In the genomic region with DNA sequence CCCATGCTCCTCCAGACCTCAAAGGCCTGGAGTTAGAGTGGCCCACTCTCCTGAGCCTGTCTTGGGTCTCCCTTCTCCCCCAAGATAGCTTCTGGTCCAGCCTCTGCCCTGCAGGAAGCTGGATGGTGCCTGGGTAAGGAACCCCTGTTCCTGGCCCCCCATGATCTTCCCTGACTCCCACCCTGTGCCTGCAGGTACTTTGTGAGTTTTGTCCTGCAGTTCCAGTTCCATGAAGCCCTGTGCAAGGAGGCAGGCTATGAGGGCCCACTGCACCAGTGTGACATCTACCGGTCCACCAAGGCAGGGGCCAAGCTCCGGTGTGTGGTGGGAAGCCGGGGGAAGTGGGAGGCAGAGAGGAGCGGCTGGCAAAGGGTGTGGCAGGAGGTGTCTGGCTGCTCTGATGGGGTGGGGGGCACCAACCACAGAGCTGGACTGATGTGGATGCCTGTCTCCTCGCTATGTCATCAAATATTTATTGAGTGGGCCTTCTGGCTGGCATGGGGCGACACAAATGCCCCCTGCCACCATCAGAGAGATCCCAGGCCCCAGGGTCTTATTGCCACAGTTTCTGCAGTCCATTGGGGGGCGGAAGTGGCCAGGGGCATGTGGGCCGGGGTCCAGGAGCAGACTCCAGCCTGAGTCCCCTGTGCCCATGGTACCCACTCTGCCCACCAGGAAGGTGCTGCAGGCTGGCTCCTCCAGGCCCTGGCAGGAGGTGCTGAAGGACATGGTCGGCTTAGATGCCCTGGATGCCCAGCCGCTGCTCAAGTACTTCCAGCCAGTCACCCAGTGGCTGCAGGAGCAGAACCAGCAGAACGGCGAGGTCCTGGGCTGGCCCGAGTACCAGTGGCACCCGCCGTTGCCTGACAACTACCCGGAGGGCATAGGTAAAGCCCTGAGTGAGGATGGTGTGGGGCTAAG, we compare ENCODE assay signal across 14 cellular contexts. TPM values are rescaled to one million over a fixed set of nuclear protein-coding genes. Genes with fewer than 3 reads are reported as not detected.
DNase-seq lines count a peak whose midpoint lies in the region; ATAC-seq and TF ChIP-seq lines count a peak whose summit lies in the region.
"Had no signal": no experiment of that assay in that cellular context is flagged by ENCODE, and none has a peak within 500 bp of the region (broad histone marks: within the 10 kb centered on the region; RNA-seq: fewer than 3 reads in every experiment).

No MANE protein-coding gene starts in this region.

- peaks cover 2% of the 10 kb centered on the region; the same call in 1 of the 2 replicates for H3K27me3 ChIP-seq in IMR-90 (ENCODE audit: control insufficient read depth, insufficient read depth, low read length)
- peaks cover 0 to 53% (median 3%) of the 10 kb centered on the region in 3 experiments for H3K27me3 ChIP-seq in neuronal stem cell (ENCODE audit: control insufficient read depth in 3 of 3, insufficient read depth in 3 of 3, low read depth in 1 of 3, low read length in 3 of 3)
- H3K27me3 ChIP-seq: BE2C had no signal

- dilution Hi-C loops in IMR-90 (cut with HindIII; ENCODE audit: low sequenced_read_pairs, unreplicated experiment): no loop called here

- no peak overlapping the region for H3K18ac ChIP-seq in IMR-90 (ENCODE audit: low read depth, low read length)
- peak overlapping the region; percentile 76 for H3K18ac ChIP-seq in neuronal stem cell (ENCODE audit: low read length)

- H3K4ac ChIP-seq in IMR-90 (ENCODE audit: low read depth, low read length) (no peak overlapping the region), neuronal stem cell (ENCODE audit: low read length) (no peak overlapping the region)

- CTCF ChIA-PET in IMR-90 (lab: Yijun Ruan, JAX): interaction anchor here (1.4 kb wide), 1 partner anchor 128 kb away, joined by 4 read pairs; no protein-coding TSS in a partner anchor

- no peak overlapping the region for H3K14ac ChIP-seq in IMR-90 (replicated peaks; ENCODE audit: low read depth, low read length)
- H3K14ac ChIP-seq in neuronal stem cell (ENCODE audit: low read length): no peak overlapping the region

- no peak for TF ChIP-seq RAD21 in IMR-90 (IDR thresholded peaks at IDR 0.05; ENCODE audit: low read length)

- H2BK12ac ChIP-seq in neuronal stem cell (ENCODE audit: low read length): no peak overlapping the region

- intact Hi-C loops in IMR-90 (cut with micrococcal nuclease): no loop called here

- H3K23ac ChIP-seq in IMR-90 (ENCODE audit: low read depth, low read length): no peak overlapping the region
- H3K23ac ChIP-seq in neuronal stem cell (ENCODE audit: low read depth, low read length, poor library complexity): peak overlapping the region; percentile 81

- H2BK20ac ChIP-seq in IMR-90 (ENCODE audit: low read depth, low read length): no peak overlapping the region

- H4K5ac ChIP-seq in IMR-90 (ENCODE audit: low read depth, low read length): no peak overlapping the region

- H2BK15ac ChIP-seq in IMR-90 (ENCODE audit: low read depth, low read length) (no peak overlapping the region), neuronal stem cell (ENCODE audit: low read length) (peak overlapping the region; percentile 58)

- DNase-seq in IMR-90 (no peak), islet precursor cell (peak; percentile 52), neuronal stem cell (ENCODE audit: low spot score) (no peak), activated gamma-delta T cell treated with Interleukin-2 at 50 U/mL for 16 hours (no peak), NCI-H526 (lab: John Stamatoyannopoulos, UW) (no peak), NCI-H748 treated with DMSO at 0.1 percent for 48 hours (lab: John Stamatoyannopoulos, UW) (no peak)
- DNase-seq in stimulated activated naive CD4-positive, alpha-beta T cell treated with Interleukin-2 at 50 U/mL for 16 hours (lab: John Stamatoyannopoulos, UW): no peak
- DNase-seq: BE2C; CD8-positive, alpha-beta T cell; COR-L47; DND-41; GDM1 had no signal

- no peak overlapping the region for H2AK9ac ChIP-seq in IMR-90 (replicated peaks; ENCODE audit: low read depth, low read length, poor library complexity)

- H4K20me1 ChIP-seq in IMR-90 (ENCODE audit: insufficient read depth, low read length): no peaks in the 10 kb centered on the region

- in situ Hi-C loops in IMR-90 (cut with MboI; ENCODE audit: low sequenced_read_pairs): no loop called here

- no peak overlapping the region for H2AK5ac ChIP-seq in IMR-90 (ENCODE audit: low read depth, low read length)
- peak overlapping the region; percentile 61 for H2AK5ac ChIP-seq in neuronal stem cell (ENCODE audit: low read depth, low read length)

- H3K9me3 ChIP-seq in IMR-90 (ENCODE audit: control insufficient read depth, insufficient read depth, low read length) (no peaks in the 10 kb centered on the region), neuronal stem cell (replicated peaks in 1 of 2; ENCODE audit: control insufficient read depth in 2 of 2, insufficient read depth in 1 of 2, low read depth in 1 of 2, low read length in 2 of 2) (no peaks in the 10 kb centered on the region)
- H3K9me3 ChIP-seq: A549, BE2C had no signal

- no peaks in the 10 kb centered on the region for H3K79me1 ChIP-seq in IMR-90 (ENCODE audit: low read depth in 1 of 2, low read length in 2 of 2)
- peaks cover 3% of the 10 kb centered on the region for H3K79me1 ChIP-seq in neuronal stem cell (ENCODE audit: low read depth, low read length)

- no peaks in the 10 kb centered on the region; the same call in 1 of the 2 replicates for H3K9me1 ChIP-seq in IMR-90 (ENCODE audit: insufficient read depth, low read length)

- BruUV-seq in IMR-90 (replicated peaks; lab: Mats Ljungman, UMichigan): no TSS peak

- no peak overlapping the region for H3K9ac ChIP-seq in IMR-90 (ENCODE audit: low read depth, low read length)
- H3K9ac ChIP-seq in neuronal stem cell (ENCODE audit: low read depth, low read length, poor library complexity): no peak overlapping the region

- H2BK120ac ChIP-seq in IMR-90 (ENCODE audit: low read depth, low read length): no peak overlapping the region
- H2BK120ac ChIP-seq in neuronal stem cell (ENCODE audit: low read depth, low read length): peak overlapping the region; percentile 41

- ATAC-seq in IMR-90 (ENCODE audit: low read depth): no peak
- ATAC-seq: CD8-positive, alpha-beta T cell had no signal

- H3K27ac ChIP-seq in IMR-90 (ENCODE audit: insufficient read depth, low read length) (no peak overlapping the region), neuronal stem cell (replicated peaks; ENCODE audit: low read length) (no peak overlapping the region)
- H3K27ac ChIP-seq: A549, C4-2B had no signal

- H2BK5ac ChIP-seq in IMR-90 (ENCODE audit: low read depth, low read length, poor library complexity, severe bottlenecking) (no peak overlapping the region), neuronal stem cell (ENCODE audit: low read length) (no peak overlapping the region)

- H3K4me2 ChIP-seq in IMR-90 (ENCODE audit: low read depth, low read length): no peak overlapping the region
- no peak overlapping the region for H3K4me2 ChIP-seq in neuronal stem cell (ENCODE audit: insufficient read depth, low read length, poor library complexity, severe bottlenecking)
- H3K4me2 ChIP-seq: A549 had no signal

- H3K36me3 ChIP-seq in IMR-90 (ENCODE audit: control insufficient read depth, insufficient read depth, low read length): no peaks in the 10 kb centered on the region
- no peaks in the 10 kb centered on the region for H3K36me3 ChIP-seq in neuronal stem cell (replicated peaks in 1 of 2; ENCODE audit: control insufficient read depth in 2 of 2, insufficient read depth in 2 of 2, low read length in 2 of 2)

- 82% methylated on average over 4 of the region's 16 CpGs; no CpG with 5 or more reads in 1 of the 2 experiments for WGBS in IMR-90 (ENCODE audit: extremely low coverage in 2 of 2, insufficient read length in 1 of 2), 2 experiments
- WGBS in neuronal stem cell (ENCODE audit: extremely low coverage in 2 of 2, insufficient read length in 2 of 2, insufficient replicate concordance in 1 of 2), 2 donors: no CpG with 5 or more reads among the region's 16 CpGs

- POLR2A ChIA-PET in IMR-90 (lab: Charles Lee; ENCODE audit: unreplicated experiment): no interaction called here

- H3K4me3 ChIP-seq in IMR-90 (ENCODE audit: insufficient read depth, low read depth, low read length): no peak overlapping the region
- no peak overlapping the region for H3K4me3 ChIP-seq in neuronal stem cell (ENCODE audit: low read length in 2 of 2)
- H3K4me3 ChIP-seq: A549 had no signal

- H3K4me1 ChIP-seq in IMR-90 (ENCODE audit: control insufficient read depth, insufficient read depth, low read length): peaks cover 2% of the 10 kb centered on the region; the same call in 1 of the 2 replicates
- H3K4me1 ChIP-seq in neuronal stem cell (ENCODE audit: control insufficient read depth in 2 of 2, insufficient read depth in 1 of 2, low read depth in 1 of 2, low read length in 2 of 2): no peaks in the 10 kb centered on the region
- H3K4me1 ChIP-seq: A549 had no signal

- no peak overlapping the region for H3K56ac ChIP-seq in IMR-90 (ENCODE audit: extremely low read depth, insufficient read depth, low read length)

- no peak for TF ChIP-seq POLR2A in IMR-90 (IDR thresholded peaks at IDR 0.05; ENCODE audit: low read depth, low read length)

- H2AFZ ChIP-seq in IMR-90 (replicated peaks; ENCODE audit: low read length, poor library complexity) (peak overlapping the region; percentile 63), neuronal stem cell (ENCODE audit: low read length) (no peak overlapping the region)

- H4K8ac ChIP-seq in IMR-90 (ENCODE audit: low read depth in 2 of 2, low read length in 2 of 2): no peak overlapping the region
- peak overlapping the region; percentile 65 for H4K8ac ChIP-seq in neuronal stem cell (ENCODE audit: low read depth, low read length)

- no peak for TF ChIP-seq CTCF in IMR-90 (conservative IDR thresholded peaks at IDR 0.05; ENCODE audit: low read depth, low read length)

- H4K91ac ChIP-seq in IMR-90 (ENCODE audit: insufficient read depth, low read depth, low read length) (no peak overlapping the region), neuronal stem cell (ENCODE audit: low read depth, low read length, poor library complexity) (no peak overlapping the region)

RNA-seq across cellular contexts. Expression of a gene that starts 7.1 kb away (rescaled TPM):
- total RNA-seq in IMR-90 (2012; rRNA removed): 1.4 TPM in 2 replicates
- polyA plus RNA-seq in IMR-90 (2012; rRNA removed): 3.5 and 5.8 TPM in 2 replicates
- polyA plus RNA-seq in IMR-90 (2012; cell fraction: cytosol; rRNA removed): 4.0 and 5.5 TPM in 2 replicates
- 10.1 and 21.1 TPM in 2 replicates for polyA plus RNA-seq in IMR-90 (2012; cell fraction: nucleus; rRNA removed; ENCODE audit: low replicate concordance)
- 0.08 TPM for polyA plus RNA-seq in neuronal stem cell (2013, experiment 1 of 2)
- 0.04 TPM for polyA plus RNA-seq in neuronal stem cell (2013, experiment 2 of 2)

RNA-seq across cellular contexts. Expression of a gene that starts 37.8 kb away (rescaled TPM):
- 1.1 and 2.5 TPM in 2 replicates for total RNA-seq in IMR-90 (2012; rRNA removed)
- polyA plus RNA-seq in IMR-90 (2012; rRNA removed): 3.0 and 3.8 TPM in 2 replicates
- 1.8 and 5.0 TPM in 2 replicates for polyA plus RNA-seq in IMR-90 (2012; cell fraction: cytosol; rRNA removed)
- polyA plus RNA-seq in IMR-90 (2012; cell fraction: nucleus; rRNA removed; ENCODE audit: low replicate concordance): 2.9 and 8.1 TPM in 2 replicates
- 11.7 TPM for polyA plus RNA-seq in neuronal stem cell (2013, experiment 1 of 2)
- 12.1 TPM for polyA plus RNA-seq in neuronal stem cell (2013, experiment 2 of 2)

RNA-seq across cellular contexts. Expression of a gene that starts 39.2 kb away (rescaled TPM):
- total RNA-seq in IMR-90 (2012; rRNA removed): 0.18 and 0.28 TPM in 2 replicates
- polyA plus RNA-seq in IMR-90 (2012; rRNA removed): 0.17 and 0.32 TPM in 2 replicates
- 0.17 and 0.26 TPM in 2 replicates for polyA plus RNA-seq in IMR-90 (2012; cell fraction: cytosol; rRNA removed)
- polyA plus RNA-seq in IMR-90 (2012; cell fraction: nucleus; rRNA removed; ENCODE audit: low replicate concordance): 0.34 and 1.2 TPM in 2 replicates
- polyA plus RNA-seq in neuronal stem cell (2013, experiment 1 of 2): 0.03 TPM
- not detected for polyA plus RNA-seq in neuronal stem cell (2013, experiment 2 of 2)
- total RNA-seq: CD8-positive, alpha-beta T cell had no signal
- polyA plus RNA-seq: A549 had no signal
